8 cellular contexts compared by ENCODE assay signal in genomic region chr18:54828986-54829385, GRCh38. TPM values are rescaled to one million over a fixed set of nuclear protein-coding genes. Genes with fewer than 3 reads are reported as not detected.
A peak's percentile ranks its signal among the peaks of the same experiment; 100 is the strongest.
DNase-seq lines count a peak whose midpoint lies in the region; ATAC-seq, FAIRE-seq and TF ChIP-seq lines count a peak whose summit lies in the region.
"Had no signal": no experiment of that assay in that cellular context is flagged by ENCODE, and none has a peak within 500 bp of the region (broad histone marks: within the 10 kb centered on the region; RNA-seq: fewer than 3 reads in every experiment).

No MANE protein-coding gene starts in this region.

- H3K4me1 ChIP-seq in HUES48 (ENCODE audit: control insufficient read depth, insufficient read depth, low read length) = peaks cover 6% of the 10 kb centered on the region; the same call in 1 of the 2 replicates
- peaks cover 0 to 2% of the 10 kb centered on the region in 2 donors for H3K4me1 ChIP-seq in small intestine (ENCODE audit: control insufficient read depth in 2 of 2, insufficient read depth in 1 of 2, low read depth in 1 of 2, low read length in 1 of 2)

- H3K4me3 Mint-ChIP-seq in activated T-helper 17 cell treated with anti-CD3 and anti-CD28 coated beads, Interleukin-2, amount 50 U/mL, for 72 hours = peak overlapping the region; percentile 76

- no peak overlapping the region for H3K9ac ChIP-seq in HUES48 (ENCODE audit: low read depth, low read length)

- H3K27me3 Mint-ChIP-seq in activated T-helper 17 cell treated with anti-CD3 and anti-CD28 coated beads, Interleukin-2, amount 50 U/mL, for 72 hours = peaks cover 9% of the 10 kb centered on the region

- no peak overlapping the region for H3K27ac ChIP-seq in HUES48 (ENCODE audit: low read depth, low read length)
- no peak overlapping the region for H3K27ac ChIP-seq in small intestine (ENCODE audit: low read depth in 1 of 2, low read length in 1 of 2)

- WGBS in small intestine, 3 donors = 4 to 17% (median 7%) methylated on average over 2 of the region's 2 CpGs

- TF ChIP-seq POLR2A in GM18505 (IDR thresholded peaks at IDR 0.05; ENCODE audit: borderline replicate concordance, extremely low read depth, insufficient read depth, insufficient read length) = no peak

- peaks cover 6% of the 10 kb centered on the region for H3K9me3 Mint-ChIP-seq in activated T-helper 17 cell treated with anti-CD3 and anti-CD28 coated beads, Interleukin-2, amount 50 U/mL, for 72 hours

- DNase-seq in small intestine = peak; percentile 21
- no peak for DNase-seq in anterior cingulate cortex (lab: John Stamatoyannopoulos, UW)
- no peak for DNase-seq in retina

- FAIRE-seq in small intestine (lab: Jason Lieb, UNC) = no peak
- FAIRE-seq: islet of Langerhans had no signal

- H3K36me3 ChIP-seq in HUES48 (ENCODE audit: control insufficient read depth, insufficient read depth, low read length) (no peaks in the 10 kb centered on the region), small intestine (ENCODE audit: control insufficient read depth in 2 of 2, insufficient read depth in 2 of 2, low read length in 2 of 2) (no peaks in the 10 kb centered on the region)

- H3K9me3 ChIP-seq in HUES48 (ENCODE audit: control insufficient read depth, insufficient read depth, low read length) (no peaks in the 10 kb centered on the region), iPS-18c (ENCODE audit: control insufficient read depth, insufficient read depth, low read length) (no peaks in the 10 kb centered on the region), small intestine (ENCODE audit: control insufficient read depth, low read depth) (no peaks in the 10 kb centered on the region)

- H3K27me3 ChIP-seq in HUES48 (ENCODE audit: control insufficient read depth, insufficient read depth, low read length) = peaks cover 14% of the 10 kb centered on the region
- H3K27me3 ChIP-seq in small intestine (ENCODE audit: control insufficient read depth in 2 of 2, insufficient read depth in 2 of 2, low read length in 2 of 2) = no peaks in the 10 kb centered on the region

- no peaks in the 10 kb centered on the region for H3K36me3 Mint-ChIP-seq in activated T-helper 17 cell treated with anti-CD3 and anti-CD28 coated beads, Interleukin-2, amount 50 U/mL, for 72 hours (ENCODE audit: low read depth)

- H3K4me3 ChIP-seq in HUES48 (ENCODE audit: low read depth, low read length) (peak overlapping the region; percentile 68), iPS-18c (ENCODE audit: insufficient read depth, low read depth, low read length) (peak overlapping the region; percentile 73; the same call in 1 of the 2 replicates), small intestine (ENCODE audit: low read depth in 1 of 2, low read length in 2 of 2) (peak overlapping the region in 1 of 2 donors; percentile 64)

- ATAC-seq in activated T-helper 17 cell treated with anti-CD3 and anti-CD28 coated beads, Interleukin-2, amount 50 U/mL, for 72 hours (replicated peaks) = no peak
- ATAC-seq in GM18505 (IDR thresholded peaks at IDR 0.05; ENCODE audit: unreplicated experiment) = no peak

- no peak overlapping the region for H3K27ac Mint-ChIP-seq in activated T-helper 17 cell treated with anti-CD3 and anti-CD28 coated beads, Interleukin-2, amount 50 U/mL, for 72 hours

- H3K4me1 Mint-ChIP-seq in activated T-helper 17 cell treated with anti-CD3 and anti-CD28 coated beads, Interleukin-2, amount 50 U/mL, for 72 hours = peaks cover 13% of the 10 kb centered on the region

RNA-seq across cellular contexts. Expression of gene RAB27B, which starts 0.7 kb away (rescaled TPM):
- under 1 TPM; 0.28 to 0.50 TPM for total RNA-seq in activated T-helper 17 cell treated with anti-CD3 and anti-CD28 coated beads, Interleukin-2, amount 50 U/mL, for 72 hours
- polyA plus RNA-seq in small intestine = 1 to 10 TPM; 2.0 to 4.1 (median 3.8) TPM
